ENCODE assay signal across 8 cellular contexts in the genomic region with DNA sequence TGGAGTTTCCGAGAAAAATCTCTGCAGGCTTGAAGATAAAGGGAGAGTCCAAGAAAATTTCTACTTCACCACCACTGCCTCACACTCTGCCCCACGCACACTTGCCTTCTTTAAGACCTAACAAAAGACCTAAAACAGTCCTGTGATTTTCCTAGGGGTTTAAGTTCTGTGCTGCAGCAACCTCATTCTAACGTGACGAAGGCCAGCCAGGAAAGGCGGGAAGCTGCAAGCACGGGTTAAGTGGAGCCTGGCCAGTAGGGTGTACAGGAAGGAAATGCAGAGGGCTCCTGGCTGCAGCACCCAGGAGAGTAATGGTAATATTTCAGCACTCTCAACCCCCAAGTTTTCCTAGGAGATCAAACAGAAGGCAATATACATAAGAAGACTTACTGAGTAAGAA. TPM values are rescaled to one million over a fixed set of nuclear protein-coding genes. Genes with fewer than 3 reads are reported as not detected.
DNase-seq lines count a peak whose midpoint lies in the region; ATAC-seq and TF ChIP-seq lines count a peak whose summit lies in the region.

No MANE protein-coding gene starts in this region.

- peaks cover 18% of the 10 kb centered on the region for H3K4me1 ChIP-seq in mucosa of stomach (ENCODE audit: control insufficient read depth, insufficient read depth, low read length)
- peaks cover 37% of the 10 kb centered on the region for H3K4me1 ChIP-seq in vagina

- no peak for TF ChIP-seq POLR2A in vagina (IDR thresholded peaks at IDR 0.05)

- peak overlapping the region in 1 of 2 donors; percentile 82 for H3K27ac Mint-ChIP-seq in effector memory CD8-positive, alpha-beta T cell

- peaks cover 7% of the 10 kb centered on the region for H3K36me3 Mint-ChIP-seq in effector memory CD8-positive, alpha-beta T cell (ENCODE audit: insufficient read depth)

- H3K4me3 Mint-ChIP-seq in effector memory CD8-positive, alpha-beta T cell: peak overlapping the region; percentile 80 to 89

- H3K9me3 ChIP-seq in mucosa of stomach (ENCODE audit: control insufficient read depth, low read length) (no peaks in the 10 kb centered on the region), vagina (no peaks in the 10 kb centered on the region)

- H3K27me3 Mint-ChIP-seq in effector memory CD8-positive, alpha-beta T cell: peaks cover 15 to 44% of the 10 kb centered on the region in 2 donors

- ATAC-seq in effector memory CD8-positive, alpha-beta T cell (replicated peaks): no peak
- no peak for ATAC-seq in GM18502 (IDR thresholded peaks at IDR 0.05; ENCODE audit: poor library complexity, unreplicated experiment)

- H3K36me3 ChIP-seq in mucosa of stomach (ENCODE audit: control insufficient read depth, insufficient read depth, low read length) (no peaks in the 10 kb centered on the region), vagina (no peaks in the 10 kb centered on the region)

- H3K27me3 ChIP-seq in mucosa of stomach (ENCODE audit: control insufficient read depth, insufficient read depth, low read length): no peaks in the 10 kb centered on the region
- no peaks in the 10 kb centered on the region for H3K27me3 ChIP-seq in vagina

- DNase-seq in AML-193 (lab: John Stamatoyannopoulos, UW): peak; percentile 27 to 32
- DNase-seq in NAMALWA (ENCODE audit: low spot score): peak; percentile 13
- no peak for DNase-seq in effector memory CD8-positive, alpha-beta T cell
- no peak for DNase-seq in vagina (ENCODE audit: extremely low spot score in 2 of 2)
- DNase-seq in MV-4-11 (lab: John Stamatoyannopoulos, UW): no peak
- DNase-seq in mesenteric fat pad (ENCODE audit: low spot score): no peak

- no peak for TF ChIP-seq CTCF in vagina (IDR thresholded peaks at IDR 0.05)

- H3K4me3 ChIP-seq in mucosa of stomach (ENCODE audit: low read length) (peak overlapping the region; percentile 31), vagina (peak overlapping the region; percentile 82 to 83)

- peak overlapping the region; percentile 85 for H3K9ac ChIP-seq in mucosa of stomach (ENCODE audit: low read length)

- peak overlapping the region; percentile 87 for H3K27ac ChIP-seq in vagina

- peaks cover 13 to 17% of the 10 kb centered on the region in 2 donors for H3K4me1 Mint-ChIP-seq in effector memory CD8-positive, alpha-beta T cell (ENCODE audit: low read depth in 2 of 2)

- intact Hi-C loops in vagina (cut with DNase I): no loop called here

- peaks cover 1 to 8% of the 10 kb centered on the region in 2 donors for H3K9me3 Mint-ChIP-seq in effector memory CD8-positive, alpha-beta T cell

RNA-seq across cellular contexts. Expression of gene SPATA6, which starts 1.5 kb away (rescaled TPM):
- total RNA-seq in vagina (30.4 TPM), mesenteric fat pad (17.4 TPM)

Comparison
In these comparisons a context has a peak if more than half of its experiments do, and no peak if none do; other contexts are left out.
1. DNase-seq: peak in AML-193 (2 of 2) and NAMALWA (single experiment); none in effector memory CD8-positive, alpha-beta T cell (0 of 3), vagina (0 of 2), MV-4-11 (single experiment) and mesenteric fat pad (single experiment).